Comparison of ENCODE assay signal across 8 cellular contexts in genomic region chr15:61051570-61052031, GRCh38.
DNase-seq lines count a peak whose midpoint lies in the region; ATAC-seq and TF ChIP-seq lines count a peak whose summit lies in the region.

No MANE protein-coding gene starts in this region.

- H3K4me1 Mint-ChIP-seq in chondrocyte (ENCODE audit: low read depth) = peaks cover 41% of the 10 kb centered on the region

- H3K27me3 Mint-ChIP-seq in chondrocyte (ENCODE audit: low read depth) = no peaks in the 10 kb centered on the region

- no peaks in the 10 kb centered on the region for H3K9me3 Mint-ChIP-seq in chondrocyte (ENCODE audit: low read depth)

- peak overlapping the region; percentile 25 for H3K27ac Mint-ChIP-seq in chondrocyte (ENCODE audit: unreplicated experiment)

- H3K36me3 Mint-ChIP-seq in chondrocyte (ENCODE audit: low read depth) = no peaks in the 10 kb centered on the region

- DNase-seq in D341Med (ENCODE audit: low spot score) = peak; percentile 60
- peak; percentile 40 for DNase-seq in NCI-H1694 treated with DMSO at 0.1 percent for 48 hours (lab: John Stamatoyannopoulos, UW)
- no peak for DNase-seq in chondrocyte (ENCODE audit: low spot score)
- peak; percentile 65 to 75 for DNase-seq in lung microvascular endothelial cell (ENCODE audit: low read depth in 2 of 2)
- no peak for DNase-seq in NCI-H446 treated with DMSO at 0.1 percent for 48 hours (lab: John Stamatoyannopoulos, UW)
- DNase-seq in T1000 (lab: John Stamatoyannopoulos, UW) = no peak

- peak; percentile 89 for TF ChIP-seq CTCF in chondrocyte (IDR thresholded peaks at IDR 0.05)

- H3K4me3 Mint-ChIP-seq in chondrocyte (ENCODE audit: unreplicated experiment) = no peak overlapping the region

- ATAC-seq in HG03521 (IDR thresholded peaks at IDR 0.05; ENCODE audit: unreplicated experiment) (no peak), HG02763 (IDR thresholded peaks at IDR 0.05; ENCODE audit: unreplicated experiment) (no peak)

Comparison
In these comparisons a context has a peak if more than half of its experiments do, and no peak if none do; other contexts are left out.
1. DNase-seq: peak in D341Med (single experiment), NCI-H1694 treated with DMSO at 0.1 percent for 48 hours (single experiment) and lung microvascular endothelial cell (2 of 2); none in chondrocyte (single experiment), NCI-H446 treated with DMSO at 0.1 percent for 48 hours (single experiment) and T1000 (single experiment).